In the genomic region with DNA sequence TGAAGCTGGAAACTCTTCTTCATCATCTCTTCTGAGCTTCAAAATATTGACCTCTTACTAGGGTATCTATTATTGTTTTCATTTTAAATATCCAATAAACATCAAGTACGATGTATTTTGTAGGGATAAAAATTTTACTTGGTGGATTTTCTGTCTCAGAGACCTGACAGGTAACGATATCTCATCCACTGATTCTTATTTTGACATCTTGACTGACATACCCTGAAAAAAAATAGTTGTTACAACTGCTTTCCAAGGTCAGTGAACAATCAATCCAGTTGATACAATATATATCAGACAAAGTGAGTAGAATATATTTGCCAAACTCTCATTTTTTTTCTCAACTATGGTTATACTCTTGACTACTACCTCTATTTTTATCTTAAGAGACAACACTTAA, we compare ENCODE assay signal across 9 cellular contexts.
"Had no signal": no experiment of that assay in that cellular context is flagged by ENCODE, and none has a peak within 500 bp of the region (broad histone marks: within the 10 kb centered on the region; RNA-seq: fewer than 3 reads in every experiment).

No MANE protein-coding gene starts in this region.

- FAIRE-seq: HepG2, HTR-8/SVneo, K562 had no signal

- H3K4me3 Mint-ChIP-seq: IgD-negative memory B cell had no signal

- H3K9ac ChIP-seq: KMS-11 had no signal

- H3K4me3 ChIP-seq: K562 had no signal

- H3K27ac ChIP-seq: HL-60, KMS-11 had no signal

- H3K4me1 Mint-ChIP-seq: IgD-negative memory B cell had no signal

- H3K27me3 Mint-ChIP-seq: IgD-negative memory B cell had no signal

- H3K36me3 Mint-ChIP-seq: IgD-negative memory B cell had no signal

- DNase-seq: IMR-90, KBM-7, KG1 had no signal

- H3K4me2 ChIP-seq: KMS-11 had no signal

- H3K27ac Mint-ChIP-seq: IgD-negative memory B cell had no signal
